In genomic region chr10:44995581-44995913, GRCh38 we compare ENCODE assay signal across 11 cellular contexts. TPM values are rescaled to one million over a fixed set of nuclear protein-coding genes. Genes with fewer than 3 reads are reported as not detected.
A peak's percentile ranks its signal among the peaks of the same experiment; 100 is the strongest.
DNase-seq lines count a peak whose midpoint lies in the region; ATAC-seq and TF ChIP-seq lines count a peak whose summit lies in the region.
"Had no signal": no experiment of that assay in that cellular context is flagged by ENCODE, and none has a peak within 500 bp of the region (broad histone marks: within the 10 kb centered on the region; RNA-seq: fewer than 3 reads in every experiment).

No MANE protein-coding gene starts in this region.

- H3K36me3 ChIP-seq in heart right ventricle (peaks cover 0 to 40% (median 19%) of the 10 kb centered on the region in 9 donors), vagina (no peaks in the 10 kb centered on the region)

- H3K27ac ChIP-seq in heart right ventricle (peak overlapping the region; percentile 83 to 99 (median 92)), dorsolateral prefrontal cortex (peak overlapping the region; percentile 81 to 98 (median 93)), vagina (peak overlapping the region; percentile 92)

- WGBS in heart right ventricle, 2 donors, result 25 to 31% methylated on average over 4 of the region's 4 CpGs

- no peak overlapping the region for H3K4me3 Mint-ChIP-seq in osteocyte (ENCODE audit: unreplicated experiment)

- intact Hi-C loops in heart right ventricle (cut with DNase I), result loop anchor here in 4 of 10 donors (5.0 to 10.0 kb wide), 5 partner anchors 61 to 1588 kb away; partner anchors contain the start of gene HNRNPF (in 1 of the 4)
- intact Hi-C loops in cardiac septum (cut with DNase I), result loop anchor here (5.0 kb wide), 1 partner anchor 1858 kb away; the partner anchor contains the start of gene CSGALNACT2
- intact Hi-C loops in dorsolateral prefrontal cortex (cut with DNase I), result no loop called here
- intact Hi-C loops in vagina (cut with DNase I), result no loop called here
- intact Hi-C loops in head of caudate nucleus (cut with DNase I), result no loop called here

- H3K9me3 Mint-ChIP-seq in osteocyte (ENCODE audit: unreplicated experiment), result no peaks in the 10 kb centered on the region

- TF ChIP-seq CTCF in heart right ventricle (IDR thresholded peaks at IDR 0.05), result no peak
- TF ChIP-seq CTCF in dorsolateral prefrontal cortex (IDR thresholded peaks at IDR 0.05 in 54 of 56, conservative IDR thresholded peaks at IDR 0.05 in 2 of 56; ENCODE audit: low read depth in 1 of 56, partially characterized antibody in 56 of 56), result no peak
- TF ChIP-seq CTCF in osteocyte (IDR thresholded peaks at IDR 0.05), result no peak
- TF ChIP-seq CTCF in vagina (IDR thresholded peaks at IDR 0.05), result no peak
- no peak for TF ChIP-seq CTCF in GM20000 (IDR thresholded peaks at IDR 0.05; ENCODE audit: extremely low read depth, missing control alignments)

- no peaks in the 10 kb centered on the region for H3K27me3 ChIP-seq in heart right ventricle
- no peaks in the 10 kb centered on the region for H3K27me3 ChIP-seq in dorsolateral prefrontal cortex
- no peaks in the 10 kb centered on the region for H3K27me3 ChIP-seq in vagina

- DNase-seq in heart right ventricle, result no peak
- no peak for DNase-seq in cardiac septum (ENCODE audit: low spot score)
- no peak for DNase-seq in dorsolateral prefrontal cortex
- DNase-seq in osteocyte (ENCODE audit: extremely low spot score, unreplicated experiment), result no peak
- no peak for DNase-seq in vagina (ENCODE audit: extremely low spot score in 2 of 2)
- no peak for DNase-seq in GM20000 (ENCODE audit: low spot score)
- no peak for DNase-seq in head of caudate nucleus
- DNase-seq: activated T-cell treated with anti-CD3 and anti-CD28 coated beads for 4 hours; NCI-H2227 treated with DMSO at 0.1 percent for 48 hours; stimulated activated CD4-positive, alpha-beta T cell treated with anti-CD3 and anti-CD28 coated beads, Interleukin-4, amount 100 ng/mL, for 4 hours had no signal

- H3K4me1 Mint-ChIP-seq in osteocyte (ENCODE audit: unreplicated experiment), result peaks cover 38% of the 10 kb centered on the region

- H3K27me3 Mint-ChIP-seq in osteocyte (ENCODE audit: unreplicated experiment), result no peaks in the 10 kb centered on the region

- H3K4me3 ChIP-seq in heart right ventricle, result peak overlapping the region in 1 of 10 donors; percentile 3
- H3K4me3 ChIP-seq in dorsolateral prefrontal cortex, result no peak overlapping the region
- no peak overlapping the region for H3K4me3 ChIP-seq in vagina

- ATAC-seq in heart right ventricle, result no peak
- no peak for ATAC-seq in HG02588 (IDR thresholded peaks at IDR 0.05; ENCODE audit: unreplicated experiment)

- peak overlapping the region; percentile 71 for H3K27ac Mint-ChIP-seq in osteocyte (ENCODE audit: unreplicated experiment)

- TF ChIP-seq POLR2A in vagina (IDR thresholded peaks at IDR 0.05), result no peak

- peaks cover 2% of the 10 kb centered on the region for H3K36me3 Mint-ChIP-seq in osteocyte (ENCODE audit: unreplicated experiment)

- H3K9me3 ChIP-seq in heart right ventricle, result no peaks in the 10 kb centered on the region
- no peaks in the 10 kb centered on the region for H3K9me3 ChIP-seq in vagina

- H3K4me1 ChIP-seq in heart right ventricle, result peaks cover 45 to 100% (median 95%) of the 10 kb centered on the region in 9 donors
- peaks cover 75% of the 10 kb centered on the region for H3K4me1 ChIP-seq in vagina

RNA-seq across cellular contexts. Expression of gene ZNF22, which starts 5.2 kb away (rescaled TPM):
- 10 to 100 TPM; 11.0 to 17.2 (median 15.4) TPM for total RNA-seq in heart right ventricle
- polyA plus RNA-seq in heart right ventricle, result 10 to 100 TPM; 16.2 to 16.3 TPM
- 14.9 TPM for total RNA-seq in cardiac septum
- 10 to 100 TPM in 117 of 120 experiments, 1 to 10 TPM in 3; 9.2 to 20.9 (median 14.1) TPM for total RNA-seq in dorsolateral prefrontal cortex
- total RNA-seq in osteocyte, result 22.9 and 23.4 TPM in 2 replicates
- 20.6 TPM for total RNA-seq in vagina

RNA-seq across cellular contexts. Expression of gene DEPP1, which starts 16.9 kb away (rescaled TPM):
- total RNA-seq in heart right ventricle (100 to 1,000 TPM in 1 of 10 donors, 10 to 100 TPM in 9; 10.0 to 172 (median 23.8) TPM), cardiac septum (45.5 TPM), dorsolateral prefrontal cortex (100 to 1,000 TPM in 23 of 120 experiments, 10 to 100 TPM in 91, 1 to 10 TPM in 6; 8.1 to 234 (median 44.3) TPM), osteocyte (10.3 and 10.4 TPM in 2 replicates), vagina (155 TPM)
- polyA plus RNA-seq in heart right ventricle, result 10 to 100 TPM; 27.6 to 40.3 TPM

RNA-seq across cellular contexts. Expression of gene RASSF4, which starts 35.9 kb away (rescaled TPM):
- total RNA-seq in heart right ventricle, result 100 to 1,000 TPM in 2 of 10 donors, 10 to 100 TPM in 8; 73.3 to 120 (median 79.9) TPM
- 10 to 100 TPM; 41.2 to 89.4 TPM for polyA plus RNA-seq in heart right ventricle
- 47.5 TPM for total RNA-seq in cardiac septum
- 100 to 1,000 TPM in 81 of 120 experiments, 10 to 100 TPM in 39; 54.6 to 175 (median 111) TPM for total RNA-seq in dorsolateral prefrontal cortex
- 11.7 and 11.8 TPM in 2 replicates for total RNA-seq in osteocyte
- total RNA-seq in vagina, result 29.2 TPM
